Comparison of ENCODE assay signal across 13 cellular contexts in the genomic region with DNA sequence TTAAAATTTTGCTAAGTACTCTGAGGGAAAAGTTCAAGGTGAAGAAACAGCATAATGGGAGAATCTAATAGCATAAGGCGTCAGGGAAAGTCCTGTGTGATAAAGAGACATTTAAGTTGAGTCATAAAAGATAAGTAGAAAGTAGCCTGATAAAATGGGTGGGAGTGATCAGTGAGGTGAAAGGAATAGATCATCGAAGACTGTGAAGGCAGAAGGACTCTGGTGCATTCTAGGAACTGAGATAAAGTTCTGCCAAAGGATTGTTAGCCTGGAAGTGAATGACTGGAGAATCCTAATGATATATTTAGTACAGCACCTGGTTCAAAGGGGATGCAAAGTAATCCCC.
DNase-seq lines count a peak whose midpoint lies in the region; ATAC-seq, FAIRE-seq and TF ChIP-seq lines count a peak whose summit lies in the region.
"Had no signal": no experiment of that assay in that cellular context is flagged by ENCODE, and none has a peak within 500 bp of the region (broad histone marks: within the 10 kb centered on the region; RNA-seq: fewer than 3 reads in every experiment).

No MANE protein-coding gene starts in this region.

- peaks cover 0 to 3% of the 10 kb centered on the region in 2 donors for H3K36me3 Mint-ChIP-seq in CD4-positive, alpha-beta memory T cell
- H3K36me3 Mint-ChIP-seq in astrocyte (ENCODE audit: low read depth, unreplicated experiment) (no peaks in the 10 kb centered on the region), Calu3 (ENCODE audit: insufficient read depth, unreplicated experiment) (no peaks in the 10 kb centered on the region)

- no peaks in the 10 kb centered on the region for H3K79me2 ChIP-seq in astrocyte (ENCODE audit: insufficient read depth, low read length)

- H3K4me2 ChIP-seq in astrocyte (ENCODE audit: low read length), result peak overlapping the region; percentile 34

- H3K27ac Mint-ChIP-seq in CD4-positive, alpha-beta memory T cell, result peak overlapping the region in 4 of 7 donors; percentile 2 to 77 (median 68)
- H3K27ac Mint-ChIP-seq in astrocyte (ENCODE audit: unreplicated experiment) (no peak overlapping the region), Calu3 (ENCODE audit: unreplicated experiment) (no peak overlapping the region)
- H3K27ac Mint-ChIP-seq: activated naive CD4-positive, alpha-beta T cell treated with anti-CD3 and anti-CD28 coated beads for 36 hours; WTC11 had no signal

- H3K9me3 Mint-ChIP-seq in CD4-positive, alpha-beta memory T cell, result peaks cover 0 to 25% (median 6%) of the 10 kb centered on the region in 8 donors
- H3K9me3 Mint-ChIP-seq in astrocyte (ENCODE audit: unreplicated experiment) (peaks cover 10% of the 10 kb centered on the region), Calu3 (ENCODE audit: low read depth, unreplicated experiment) (peaks cover 6% of the 10 kb centered on the region)

- H2AFZ ChIP-seq in astrocyte (ENCODE audit: low read depth, low read length), result no peak overlapping the region

- ATAC-seq in GM21381 (IDR thresholded peaks at IDR 0.05; ENCODE audit: unreplicated experiment) (peak; percentile 29), HG03432 (IDR thresholded peaks at IDR 0.05; ENCODE audit: unreplicated experiment) (peak; percentile 31), sciatic nerve (no peak), HG03135 (IDR thresholded peaks at IDR 0.05; ENCODE audit: unreplicated experiment) (no peak)

- POLR2A ChIA-PET in CD4-positive, alpha-beta memory T cell (lab: Charles Lee; ENCODE audit: partially characterized antibody), result no interaction called here

- H3K4me1 Mint-ChIP-seq in CD4-positive, alpha-beta memory T cell, result peaks cover 13 to 48% (median 24%) of the 10 kb centered on the region in 4 donors
- H3K4me1 Mint-ChIP-seq in astrocyte (ENCODE audit: low read depth, unreplicated experiment) (no peaks in the 10 kb centered on the region), Calu3 (ENCODE audit: low read depth, unreplicated experiment) (peaks cover 9% of the 10 kb centered on the region)

- no TSS peak for BruUV-seq in Calu3 (replicated peaks; lab: Mats Ljungman, UMichigan)

- no peaks in the 10 kb centered on the region for H3K27me3 Mint-ChIP-seq in CD4-positive, alpha-beta memory T cell
- H3K27me3 Mint-ChIP-seq in astrocyte (ENCODE audit: low read depth, unreplicated experiment) (no peaks in the 10 kb centered on the region), Calu3 (ENCODE audit: unreplicated experiment) (no peaks in the 10 kb centered on the region)

- peak overlapping the region in 5 of 8 donors; percentile 25 to 70 (median 47) for H3K4me3 Mint-ChIP-seq in CD4-positive, alpha-beta memory T cell
- H3K4me3 Mint-ChIP-seq in astrocyte (ENCODE audit: unreplicated experiment) (no peak overlapping the region), Calu3 (ENCODE audit: low read depth, unreplicated experiment) (no peak overlapping the region)
- H3K4me3 Mint-ChIP-seq: activated naive CD4-positive, alpha-beta T cell treated with anti-CD3 and anti-CD28 coated beads for 36 hours; WTC11 had no signal

- H4K20me1 ChIP-seq in astrocyte (ENCODE audit: insufficient read depth, low read length), result no peaks in the 10 kb centered on the region

- H3K36me3 ChIP-seq in CD4-positive, alpha-beta memory T cell (ENCODE audit: insufficient read depth, low read length), result no peaks in the 10 kb centered on the region
- H3K36me3 ChIP-seq in astrocyte (ENCODE audit: insufficient read depth, low read length), result no peaks in the 10 kb centered on the region
- no peaks in the 10 kb centered on the region for H3K36me3 ChIP-seq in SJCRH30
- H3K36me3 ChIP-seq: BE2C had no signal

- H3K9me3 ChIP-seq in CD4-positive, alpha-beta memory T cell (ENCODE audit: control insufficient read depth in 1 of 2, low read length in 2 of 2), result peaks cover 0 to 3% of the 10 kb centered on the region in 2 donors
- no peaks in the 10 kb centered on the region for H3K9me3 ChIP-seq in astrocyte (ENCODE audit: insufficient read depth, low read depth, low read length)
- no peaks in the 10 kb centered on the region for H3K9me3 ChIP-seq in SJCRH30 (replicated peaks)
- H3K9me3 ChIP-seq: BE2C had no signal

- H3K4me1 ChIP-seq in CD4-positive, alpha-beta memory T cell (ENCODE audit: insufficient read depth, low read length), result peaks cover 28% of the 10 kb centered on the region
- H3K4me1 ChIP-seq in astrocyte (ENCODE audit: insufficient read depth, low read length), result no peaks in the 10 kb centered on the region
- 0 out of 2 replicates have a peak, but pooled peaks cover 3% of the 10 kb centered on the region for H3K4me1 ChIP-seq in SJCRH30
- H3K4me1 ChIP-seq: BE2C had no signal

- H3K27ac ChIP-seq in CD4-positive, alpha-beta memory T cell (ENCODE audit: low read depth, low read length), result no peak overlapping the region
- no peak overlapping the region for H3K27ac ChIP-seq in astrocyte (ENCODE audit: low read depth, low read length)
- no peak overlapping the region for H3K27ac ChIP-seq in SJCRH30

- H3K4me3 ChIP-seq in CD4-positive, alpha-beta memory T cell (ENCODE audit: low read length in 2 of 2), result no peak overlapping the region
- H3K4me3 ChIP-seq in astrocyte (ENCODE audit: insufficient read depth, low read depth, low read length) (no peak overlapping the region), SJCRH30 (no peak overlapping the region)

- no peaks in the 10 kb centered on the region for H3K27me3 ChIP-seq in CD4-positive, alpha-beta memory T cell (ENCODE audit: insufficient read depth, low read length)
- no peaks in the 10 kb centered on the region for H3K27me3 ChIP-seq in astrocyte (ENCODE audit: insufficient read depth, low read length)
- H3K27me3 ChIP-seq in SJCRH30, result no peaks in the 10 kb centered on the region
- H3K27me3 ChIP-seq: BE2C had no signal

- intact Hi-C loops in CD4-positive, alpha-beta memory T cell (cut with micrococcal nuclease), result no loop called here
- intact Hi-C loops in Calu3 (cut with micrococcal nuclease; ENCODE audit: unreplicated experiment), result no loop called here
- intact Hi-C loops in sciatic nerve (cut with DNase I), result no loop called here

- TF ChIP-seq CTCF in astrocyte (IDR thresholded peaks at IDR 0.05; ENCODE audit: insufficient read depth, low read depth, low read length), result no peak
- TF ChIP-seq CTCF in Calu3 (IDR thresholded peaks at IDR 0.05; ENCODE audit: unreplicated experiment), result no peak

- no peak for FAIRE-seq in astrocyte (lab: Jason Lieb, UNC)

- H3K9ac ChIP-seq in astrocyte (ENCODE audit: low read length), result no peak overlapping the region

- no peak for DNase-seq in CD4-positive, alpha-beta memory T cell
- DNase-seq in astrocyte (ENCODE audit: low read depth) (peak; percentile 36), Calu3 (no peak), sciatic nerve (ENCODE audit: low spot score) (no peak), SJCRH30 (no peak)
- DNase-seq: glutamatergic neuron, NCI-H1930 had no signal

- CTCF ChIA-PET in CD4-positive, alpha-beta memory T cell (lab: Charles Lee; ENCODE audit: partially characterized antibody), result no interaction called here
- CTCF ChIA-PET in Calu3 (lab: Charles Lee), result no interaction called here

Comparison
In these comparisons a context has a peak if more than half of its experiments do, and no peak if none do; other contexts are left out.
1. H3K27ac Mint-ChIP-seq: peak in CD4-positive, alpha-beta memory T cell (4 of 7); none in astrocyte (single experiment) and Calu3 (single experiment).
2. H3K4me3 Mint-ChIP-seq: peak in CD4-positive, alpha-beta memory T cell (5 of 8); none in astrocyte (single experiment) and Calu3 (single experiment).
3. ATAC-seq: peak in GM21381 (single experiment) and HG03432 (single experiment); none in sciatic nerve (single experiment) and HG03135 (single experiment).